ENCODE assay signal across 10 cellular contexts in genomic region chr15:98952381-98952803, GRCh38. TPM values are rescaled to one million over a fixed set of nuclear protein-coding genes. Genes with fewer than 3 reads are reported as not detected.
DNase-seq lines count a peak whose midpoint lies in the region; ATAC-seq and TF ChIP-seq lines count a peak whose summit lies in the region.
"Had no signal": no experiment of that assay in that cellular context is flagged by ENCODE, and none has a peak within 500 bp of the region (broad histone marks: within the 10 kb centered on the region; RNA-seq: fewer than 3 reads in every experiment).

No MANE protein-coding gene starts in this region.

- no peaks in the 10 kb centered on the region for H4K20me1 ChIP-seq in osteoblast (ENCODE audit: insufficient read depth, low read length)

- H3K36me3 ChIP-seq in RWPE2 (ENCODE audit: low read depth) (peaks cover 92% of the 10 kb centered on the region), osteoblast (ENCODE audit: insufficient read depth, low read length) (peaks cover 42% of the 10 kb centered on the region)

- H3K27ac ChIP-seq in RWPE2 (ENCODE audit: poor library complexity, severe bottlenecking) (no peak overlapping the region), osteoblast (ENCODE audit: low read depth, low read length) (no peak overlapping the region)

- H3K27ac Mint-ChIP-seq in osteocyte (ENCODE audit: unreplicated experiment): peak overlapping the region; percentile 10

- H3K9me3 Mint-ChIP-seq in osteocyte (ENCODE audit: unreplicated experiment): no peaks in the 10 kb centered on the region

- no peak overlapping the region for H3K4me3 Mint-ChIP-seq in osteocyte (ENCODE audit: unreplicated experiment)

- peaks cover 38% of the 10 kb centered on the region for H3K36me3 Mint-ChIP-seq in osteocyte (ENCODE audit: unreplicated experiment)

- no peaks in the 10 kb centered on the region for H3K27me3 Mint-ChIP-seq in osteocyte (ENCODE audit: unreplicated experiment)

- H3K4me2 ChIP-seq in osteoblast (ENCODE audit: insufficient read depth, low read length): no peak overlapping the region

- H2AFZ ChIP-seq in osteoblast (ENCODE audit: low read length): no peak overlapping the region

- H3K79me2 ChIP-seq in osteoblast (ENCODE audit: insufficient read depth, low read length): no peaks in the 10 kb centered on the region

- H3K4me1 ChIP-seq in RWPE2 (ENCODE audit: insufficient read depth, poor library complexity, severe bottlenecking) (no peaks in the 10 kb centered on the region), osteoblast (ENCODE audit: insufficient read depth, low read length) (peaks cover 10% of the 10 kb centered on the region)

- TF ChIP-seq CTCF in RWPE2 (IDR thresholded peaks at IDR 0.05; ENCODE audit: poor library complexity, severe bottlenecking) (no peak), osteocyte (IDR thresholded peaks at IDR 0.05) (no peak), osteoblast (IDR thresholded peaks at IDR 0.05; ENCODE audit: extremely low read depth, low read depth, low read length) (no peak)

- H3K27me3 ChIP-seq in RWPE2 (ENCODE audit: insufficient read depth, poor library complexity, severe bottlenecking) (no peaks in the 10 kb centered on the region), osteoblast (ENCODE audit: insufficient read depth, low read length) (no peaks in the 10 kb centered on the region)

- H3K9me3 ChIP-seq in RWPE2 (ENCODE audit: severe bottlenecking) (no peaks in the 10 kb centered on the region), osteoblast (ENCODE audit: low read depth, low read length) (no peaks in the 10 kb centered on the region)

- ATAC-seq in GM18907 (IDR thresholded peaks at IDR 0.05; ENCODE audit: unreplicated experiment): peak; percentile 94
- ATAC-seq in HG02588 (IDR thresholded peaks at IDR 0.05; ENCODE audit: unreplicated experiment): peak; percentile 98
- ATAC-seq in RWPE2 (ENCODE audit: low read depth): no peak

- no peak overlapping the region for H3K4me3 ChIP-seq in RWPE2 (ENCODE audit: severe bottlenecking)
- no peak overlapping the region for H3K4me3 ChIP-seq in osteoblast (ENCODE audit: insufficient read depth, low read length)

- DNase-seq in RWPE2 (ENCODE audit: low spot score) (peak; percentile 10), osteocyte (ENCODE audit: extremely low spot score, unreplicated experiment) (no peak), osteoblast (ENCODE audit: insufficient read length, low spot score, missing footprints) (no peak), NCI-H526 treated with DMSO at 0.1 percent for 48 hours (lab: John Stamatoyannopoulos, UW) (no peak), NCI-H510A (lab: John Stamatoyannopoulos, UW) (no peak), HK-2 (ENCODE audit: unreplicated experiment) (no peak)

- H3K4me1 Mint-ChIP-seq in osteocyte (ENCODE audit: unreplicated experiment): peaks cover 26% of the 10 kb centered on the region

RNA-seq across cellular contexts. Expression of gene PGPEP1L, which starts 55.2 kb away (rescaled TPM):
- not detected in 2 replicates for total RNA-seq in osteocyte
- total RNA-seq in osteoblast: not detected in 2 replicates
- total RNA-seq: epithelial cell of proximal tubule, NCI-H460 had no signal
